1 cellular context compared by ENCODE assay signal in genomic region chr4:52545099-52546069, GRCh38.
TF ChIP-seq lines count a peak whose summit lies in the region.

No MANE protein-coding gene starts in this region.

TF ChIP-seq in H1, 55 proteins besides CTCF, POLR2A, EP300 and RAD21 (continued from another document):
- TF ChIP-seq RNF2 (IDR thresholded peaks at IDR 0.05; ENCODE audit: borderline replicate concordance, low read depth, low read length, missing control alignments, poor library complexity, severe bottlenecking) (no peak), ATF2 (IDR thresholded peaks at IDR 0.05; ENCODE audit: low read length) (no peak), BACH1 (IDR thresholded peaks at IDR 0.05; ENCODE audit: low read length) (no peak), TCF12 (IDR thresholded peaks at IDR 0.05; ENCODE audit: low read depth, low read length) (no peak), KDM4A (IDR thresholded peaks at IDR 0.05; ENCODE audit: low read depth, low read length, severe bottlenecking) (no peak), ATF3 (IDR thresholded peaks at IDR 0.05; ENCODE audit: insufficient read depth, low read depth, low read length) (no peak), SIX5 (IDR thresholded peaks at IDR 0.05; ENCODE audit: low read depth, low read length) (no peak), CBX5 (IDR thresholded peaks at IDR 0.05; ENCODE audit: low read depth, low read length) (no peak), E2F6 (IDR thresholded peaks at IDR 0.05) (no peak), SRF (IDR thresholded peaks at IDR 0.05; ENCODE audit: low read depth, low read length) (no peak), BCL11A (IDR thresholded peaks at IDR 0.05; ENCODE audit: low read depth in 2 of 2, low read length in 2 of 2) (no peak), CEBPB (IDR thresholded peaks at IDR 0.05; ENCODE audit: low read depth, low read length) (no peak), NRF1 (IDR thresholded peaks at IDR 0.05; ENCODE audit: low read depth, low read length) (no peak), SIN3A (conservative IDR thresholded peaks at IDR 0.05 in 1 of 2, IDR thresholded peaks at IDR 0.05 in 1 of 2; ENCODE audit: low read depth in 1 of 2, low read length in 2 of 2) (no peak), NANOG (IDR thresholded peaks at IDR 0.05; ENCODE audit: insufficient read depth, low read depth, low read length, poor library complexity, severe bottlenecking) (no peak), TEAD4 (IDR thresholded peaks at IDR 0.05; ENCODE audit: low read depth, low read length) (no peak), BRCA1 (IDR thresholded peaks at IDR 0.05; ENCODE audit: low read depth, low read length) (no peak), EGR1 (IDR thresholded peaks at IDR 0.05; ENCODE audit: borderline replicate concordance, low read depth, low read length) (no peak), CHD2 (IDR thresholded peaks at IDR 0.05; ENCODE audit: low read length) (no peak)
